Comparison of ENCODE assay signal across 1 cellular context in genomic region chr17:16589097-16589969, GRCh38.
A peak's percentile ranks its signal among the peaks of the same experiment; 100 is the strongest.
TF ChIP-seq lines count a peak whose summit lies in the region.

No MANE protein-coding gene starts in this region.

TF ChIP-seq in HepG2, 621 proteins besides CTCF, POLR2A, EP300 and RAD21 (continued from another document and continues in another):
- TF ChIP-seq AKNA (CRISPR knock-in tag; IDR thresholded peaks at IDR 0.05; ENCODE audit: borderline replicate concordance): no peak
- TF ChIP-seq ZNF570 (CRISPR knock-in tag; IDR thresholded peaks at IDR 0.05; ENCODE audit: borderline replicate concordance): no peak
- no peak for TF ChIP-seq KDM5A (IDR thresholded peaks at IDR 0.05; ENCODE audit: borderline replicate concordance, low read length)
- TF ChIP-seq ARHGAP35 (CRISPR knock-in tag; IDR thresholded peaks at IDR 0.05; ENCODE audit: borderline replicate concordance): no peak
- 0 out of 2 replicates have a peak, but pooled peaks have one; percentile 69 for TF ChIP-seq ZNF567 (CRISPR knock-in tag; IDR thresholded peaks at IDR 0.05; ENCODE audit: borderline replicate concordance)
- TF ChIP-seq ZNF318 (CRISPR knock-in tag; IDR thresholded peaks at IDR 0.05): peak; percentile 52; the same call in 1 of the 2 replicates
- peak; percentile 40 for TF ChIP-seq ZNF407 (CRISPR knock-in tag; IDR thresholded peaks at IDR 0.05; ENCODE audit: not compliant biosample characterization)
- TF ChIP-seq KDM1A (CRISPR knock-in tag; IDR thresholded peaks at IDR 0.05): no peak
- no peak for TF ChIP-seq ZNF629 (CRISPR knock-in tag; conservative IDR thresholded peaks at IDR 0.05)
- TF ChIP-seq ZNF614 (CRISPR knock-in tag; IDR thresholded peaks at IDR 0.05; ENCODE audit: borderline replicate concordance): no peak
- TF ChIP-seq ZNF326 (CRISPR knock-in tag; IDR thresholded peaks at IDR 0.05; ENCODE audit: borderline replicate concordance): no peak
- TF ChIP-seq ZNF784 (CRISPR knock-in tag; IDR thresholded peaks at IDR 0.05; ENCODE audit: borderline replicate concordance): no peak
- no peak for TF ChIP-seq ZNF121 (CRISPR knock-in tag; IDR thresholded peaks at IDR 0.05)
- TF ChIP-seq SSRP1 (CRISPR knock-in tag; IDR thresholded peaks at IDR 0.05): no peak
- TF ChIP-seq NFYC (CRISPR knock-in tag; IDR thresholded peaks at IDR 0.05): no peak
- TF ChIP-seq SP140L (CRISPR knock-in tag; IDR thresholded peaks at IDR 0.05; ENCODE audit: borderline replicate concordance): no peak
- TF ChIP-seq ZNF710 (CRISPR knock-in tag; IDR thresholded peaks at IDR 0.05; ENCODE audit: borderline replicate concordance): no peak
- no peak for TF ChIP-seq THYN1 (CRISPR knock-in tag; IDR thresholded peaks at IDR 0.05; ENCODE audit: borderline replicate concordance, low read depth)
- TF ChIP-seq DBP (CRISPR knock-in tag; IDR thresholded peaks at IDR 0.05; ENCODE audit: not compliant biosample characterization): no peak
- no peak for TF ChIP-seq IRF1 (CRISPR knock-in tag; IDR thresholded peaks at IDR 0.05; ENCODE audit: low read depth)
- TF ChIP-seq ATF4 (CRISPR knock-in tag; IDR thresholded peaks at IDR 0.05): no peak
- TF ChIP-seq ZNF432 (CRISPR knock-in tag; IDR thresholded peaks at IDR 0.05; ENCODE audit: borderline replicate concordance): no peak
- TF ChIP-seq RBM22 (optimal IDR thresholded peaks at IDR 0.05; ENCODE audit: low read length): no peak
